1 cellular context compared by ENCODE assay signal in genomic region chr15:19944261-19944888, GRCh38.
TF ChIP-seq lines count a peak whose summit lies in the region.

No MANE protein-coding gene starts in this region.

TF ChIP-seq in SK-N-SH, 30 proteins besides CTCF, POLR2A, EP300 and RAD21 (continued from another document):
- TF ChIP-seq JUND (IDR thresholded peaks at IDR 0.05): no peak
- no peak for TF ChIP-seq EZH2phosphoT487 (IDR thresholded peaks at IDR 0.05; ENCODE audit: borderline replicate concordance, low read depth)
- TF ChIP-seq NRF1 (IDR thresholded peaks at IDR 0.05; ENCODE audit: low read depth, low read length): no peak
- no peak for TF ChIP-seq NFIC (IDR thresholded peaks at IDR 0.05; ENCODE audit: borderline replicate concordance)
- TF ChIP-seq, protein P1, sequence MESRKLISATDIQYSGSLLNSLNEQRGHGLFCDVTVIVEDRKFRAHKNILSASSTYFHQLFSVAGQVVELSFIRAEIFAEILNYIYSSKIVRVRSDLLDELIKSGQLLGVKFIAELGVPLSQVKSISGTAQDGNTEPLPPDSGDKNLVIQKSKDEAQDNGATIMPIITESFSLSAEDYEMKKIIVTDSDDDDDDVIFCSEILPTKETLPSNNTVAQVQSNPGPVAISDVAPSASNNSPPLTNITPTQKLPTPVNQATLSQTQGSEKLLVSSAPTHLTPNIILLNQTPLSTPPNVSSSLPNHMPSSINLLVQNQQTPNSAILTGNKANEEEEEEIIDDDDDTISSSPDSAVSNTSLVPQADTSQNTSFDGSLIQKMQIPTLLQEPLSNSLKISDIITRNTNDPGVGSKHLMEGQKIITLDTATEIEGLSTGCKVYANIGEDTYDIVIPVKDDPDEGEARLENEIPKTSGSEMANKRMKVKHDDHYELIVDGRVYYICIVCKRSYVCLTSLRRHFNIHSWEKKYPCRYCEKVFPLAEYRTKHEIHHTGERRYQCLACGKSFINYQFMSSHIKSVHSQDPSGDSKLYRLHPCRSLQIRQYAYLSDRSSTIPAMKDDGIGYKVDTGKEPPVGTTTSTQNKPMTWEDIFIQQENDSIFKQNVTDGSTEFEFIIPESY (IDR thresholded peaks at IDR 0.05; ENCODE audit: borderline replicate concordance, low read depth): no peak
- TF ChIP-seq TCF12 (IDR thresholded peaks at IDR 0.05): no peak
- TF ChIP-seq IRF3 (IDR thresholded peaks at IDR 0.05; ENCODE audit: low read depth, low read length): no peak
